Comparison of ENCODE assay signal across 8 cellular contexts in genomic region chr15:48176957-48177356, GRCh38. TPM values are rescaled to one million over a fixed set of nuclear protein-coding genes. Genes with fewer than 3 reads are reported as not detected.
DNase-seq lines count a peak whose midpoint lies in the region; ATAC-seq, FAIRE-seq and TF ChIP-seq lines count a peak whose summit lies in the region.

No MANE protein-coding gene starts in this region.

- no peaks in the 10 kb centered on the region for H3K36me3 ChIP-seq in CD8-positive, alpha-beta T cell (ENCODE audit: insufficient read depth, low read length)
- H3K36me3 ChIP-seq in GM12878 (ENCODE audit: control insufficient read depth in 2 of 2, insufficient read depth in 2 of 2, low read length in 1 of 2), result no peaks in the 10 kb centered on the region; a peak in 1 of 4 replicates

- peaks cover 3% of the 10 kb centered on the region for H3K9me3 Mint-ChIP-seq in CD8-positive, alpha-beta T cell
- H3K9me3 Mint-ChIP-seq in nephron, result peaks cover 22% of the 10 kb centered on the region

- no peak for TF ChIP-seq RAD21 in GM12878 (IDR thresholded peaks at IDR 0.05; ENCODE audit: insufficient read depth, low read depth, low read length)

- no peak for TF ChIP-seq CTCF in CD8-positive, alpha-beta T cell (IDR thresholded peaks at IDR 0.05)
- no peak for TF ChIP-seq CTCF in GM12878 (IDR thresholded peaks at IDR 0.05 in 2 of 3, conservative IDR thresholded peaks at IDR 0.05 in 1 of 3; ENCODE audit: control insufficient read depth in 2 of 3, extremely low read depth in 1 of 3, insufficient read depth in 1 of 3, low read depth in 3 of 3, low read length in 3 of 3)
- TF ChIP-seq CTCF in nephron (IDR thresholded peaks at IDR 0.05; ENCODE audit: unreplicated experiment in 3 of 3), result no peak

- H3K27me3 Mint-ChIP-seq in CD8-positive, alpha-beta T cell (ENCODE audit: low read depth), result peaks cover 5% of the 10 kb centered on the region
- H3K27me3 Mint-ChIP-seq in nephron (ENCODE audit: low read depth), result no peaks in the 10 kb centered on the region

- intact Hi-C loops in CD8-positive, alpha-beta T cell (cut with DNase I, micrococcal nuclease), result no loop called here
- intact Hi-C loops in GM12878 (cut with micrococcal nuclease; ENCODE audit: unreplicated experiment), result no loop called here

- POLR2A ChIA-PET in CD8-positive, alpha-beta T cell (lab: Charles Lee), result no interaction called here
- POLR2A ChIA-PET in GM12878 (lab: Charles Lee), result interaction anchor here (0.6 to 0.9 kb wide), 2 partner anchors 44 to 155 kb away, joined by 3 read pairs; partner anchors contain the start of gene DUT

- TSS peak; percentile 65 for BruUV-seq in GM12878 (replicated peaks; lab: Mats Ljungman, UMichigan)

- H3K4me1 Mint-ChIP-seq in CD8-positive, alpha-beta T cell (ENCODE audit: low read depth), result peaks cover 25% of the 10 kb centered on the region
- peaks cover 16% of the 10 kb centered on the region for H3K4me1 Mint-ChIP-seq in nephron

- H3K9ac ChIP-seq in GM12878 (ENCODE audit: control insufficient read depth, insufficient read depth, low read length), result peak overlapping the region; percentile 81

- CTCF ChIA-PET in CD8-positive, alpha-beta T cell (lab: Charles Lee), result no interaction called here
- CTCF ChIA-PET in GM12878 (lab: Yijun Ruan, JAX), result interaction anchor here (1.1 to 1.9 kb wide), 2 partner anchors 110 to 376 kb away, joined by 3 to 5 read pairs; no protein-coding TSS in a partner anchor

- no peak for TF ChIP-seq EP300 in GM12878 (IDR thresholded peaks at IDR 0.05; ENCODE audit: borderline replicate concordance in 1 of 2, control insufficient read depth in 1 of 2, low read depth in 2 of 2, low read length in 2 of 2)

- SMC1A ChIA-PET in GM12878 (lab: Charles Lee; ENCODE audit: uncharacterized antibody, unreplicated experiment), result interaction anchor here (0.7 to 2.0 kb wide), 3 partner anchors 9 to 36 kb away, joined by 4 to 8 read pairs (median 4); no protein-coding TSS in a partner anchor

- RAD21 ChIA-PET in GM12878 (lab: Charles Lee; ENCODE audit: unreplicated experiment), result interaction anchor here (0.9 to 1.5 kb wide), 5 partner anchors 23 to 64 kb away, joined by 3 to 5 read pairs (median 3); no protein-coding TSS in a partner anchor

- H3K79me2 ChIP-seq in GM12878 (ENCODE audit: control insufficient read depth, insufficient read depth, low read length), result peaks cover 41% of the 10 kb centered on the region

- peak overlapping the region; percentile 47 for H3K4me3 ChIP-seq in CD8-positive, alpha-beta T cell (ENCODE audit: low read depth, low read length)
- peak overlapping the region; percentile 92 for H3K4me3 ChIP-seq in GM12878

- H3K9me3 ChIP-seq in CD8-positive, alpha-beta T cell (ENCODE audit: low read length), result no peaks in the 10 kb centered on the region
- peaks cover 5% of the 10 kb centered on the region; the same call in 2 of the 3 replicates for H3K9me3 ChIP-seq in GM12878 (replicated peaks; ENCODE audit: control insufficient read depth, insufficient read depth, low read length)

- peaks cover 3% of the 10 kb centered on the region for H3K36me3 Mint-ChIP-seq in CD8-positive, alpha-beta T cell
- peaks cover 37% of the 10 kb centered on the region for H3K36me3 Mint-ChIP-seq in nephron (ENCODE audit: low read depth)

- H3K27ac ChIP-seq in CD8-positive, alpha-beta T cell (ENCODE audit: low read depth, low read length), result no peak overlapping the region
- no peak overlapping the region; the same call in 1 of the 2 replicates for H3K27ac ChIP-seq in GM12878 (ENCODE audit: control insufficient read depth, insufficient read depth)

- no peaks in the 10 kb centered on the region for H3K27me3 ChIP-seq in CD8-positive, alpha-beta T cell (ENCODE audit: insufficient read depth, low read length)
- H3K27me3 ChIP-seq in GM12878 (replicated peaks in 1 of 2; ENCODE audit: control insufficient read depth in 2 of 2, insufficient read depth in 2 of 2, low read length in 1 of 2), result no peaks in the 10 kb centered on the region

- ATAC-seq in CD8-positive, alpha-beta T cell, result no peak
- ATAC-seq in HG02678 (IDR thresholded peaks at IDR 0.05; ENCODE audit: unreplicated experiment) (peak; percentile 25), GM12878 (peak; percentile 19), GM18520 (IDR thresholded peaks at IDR 0.05; ENCODE audit: unreplicated experiment) (no peak)

- H3K4me3 Mint-ChIP-seq in CD8-positive, alpha-beta T cell, result peak overlapping the region; percentile 85
- peak overlapping the region; percentile 94 to 97 (median 94) for H3K4me3 Mint-ChIP-seq in nephron

- no peak for TF ChIP-seq POLR2A in GM12878 (IDR thresholded peaks at IDR 0.05; ENCODE audit: low read depth, low read length)

- no peaks in the 10 kb centered on the region for H3K4me1 ChIP-seq in CD8-positive, alpha-beta T cell (ENCODE audit: insufficient read depth, low read length)
- H3K4me1 ChIP-seq in GM12878 (ENCODE audit: control insufficient read depth, insufficient read depth, low read length), result peaks cover 15% of the 10 kb centered on the region; the same call in 1 of the 2 replicates

- H3K4me2 ChIP-seq in GM12878 (ENCODE audit: control insufficient read depth, insufficient read depth), result peak overlapping the region; percentile 85

- no peak overlapping the region for H2AFZ ChIP-seq in GM12878 (ENCODE audit: control insufficient read depth, low read depth, low read length)

- H4K20me1 ChIP-seq in GM12878 (ENCODE audit: control insufficient read depth, insufficient read depth), result no peaks in the 10 kb centered on the region

- in situ Hi-C loops in GM12878 (cut with MboI), result no loop called here

- H3K27ac Mint-ChIP-seq in CD8-positive, alpha-beta T cell, result no peak overlapping the region
- H3K27ac Mint-ChIP-seq in nephron, result peak overlapping the region; percentile 98 to 99 (median 98)

- no peak for DNase-seq in CD8-positive, alpha-beta T cell
- DNase-seq in GM12878 (ENCODE audit: low read depth, low spot score) (no peak), mesenteric fat pad (ENCODE audit: low spot score) (no peak), hepatic stellate cell (ENCODE audit: low spot score) (no peak), GDM1 (lab: John Stamatoyannopoulos, UW) (no peak)

- WGBS in GM12878 (ENCODE audit: insufficient coverage, insufficient replicate concordance, low lambda C conversion rate, missing lambda C conversion rate), result 48% methylated on average over 2 of the region's 2 CpGs

- no peak for FAIRE-seq in GM12878 (lab: Jason Lieb, UNC)

RNA-seq across cellular contexts. Expression of gene MYEF2, which starts 1.1 kb away (rescaled TPM):
- 10 to 100 TPM; 23.2 to 29.3 TPM for total RNA-seq in CD8-positive, alpha-beta T cell
- total RNA-seq in GM12878 (2013; cell fraction: nucleolus; rRNA removed), result 151 and 156 TPM in 2 replicates
- total RNA-seq in GM12878 (2014; rRNA removed) (17.3 and 21.6 TPM in 2 replicates), GM12878 (2014; rRNA removed; fragmentation: Illumina TruSeq; extraction: Trizol) (22.5 and 26.2 TPM in 2 replicates), GM12878 (2021) (21.8 and 26.1 TPM in 2 replicates), mesenteric fat pad (11.0 TPM)
- 15.4 TPM for polyA plus RNA-seq in GM12878 (2011; ENCODE audit: low read depth)
- polyA plus RNA-seq in GM12878 (2011; rRNA removed) (47.0 and 85.1 TPM in 2 replicates), GM12878 (2014; fragmentation: Illumina TruSeq; extraction: Trizol) (34.1 and 45.8 TPM in 2 replicates), GM12878 (2014; fragmentation: Nextera tagmentation; extraction: Ambion mirVana) (10 to 100 TPM; 10.2 to 11.7 TPM), GM12878 (2014; rRNA removed) (30.5 and 32.0 TPM in 2 replicates), GM12878 (2016; fragmentation: Nextera tagmentation; extraction: Ambion mirVana) (10 to 100 TPM in 1 of 2 experiments, 1 to 10 TPM in 1; 9.2 to 15.9 TPM)
- 8.8 and 8.9 TPM in 2 replicates for polyA plus RNA-seq in GM12878 (2011; cell fraction: cytosol; rRNA removed)
- 91.7 and 102 TPM in 2 replicates for polyA plus RNA-seq in GM12878 (2011; cell fraction: nucleus; rRNA removed)
- 21.0 and 26.1 TPM in 2 replicates for polyA plus RNA-seq in GM12878 (2012)
- 20.8 and 24.7 TPM in 2 replicates for polyA minus RNA-seq in GM12878 (2011; rRNA and poly(A)+ RNA removed)
- 10.2 and 11.1 TPM in 2 replicates for polyA minus RNA-seq in GM12878 (2011; cell fraction: cytosol; rRNA and poly(A)+ RNA removed)
- 39.9 and 57.8 TPM in 2 replicates for polyA minus RNA-seq in GM12878 (2011; cell fraction: nucleus; rRNA and poly(A)+ RNA removed)

RNA-seq across cellular contexts. Expression of gene CTXN2, which starts 14.5 kb away (rescaled TPM):
- not detected for total RNA-seq in CD8-positive, alpha-beta T cell
- not detected in 2 replicates for total RNA-seq in GM12878 (2013; cell fraction: nucleolus; rRNA removed)
- total RNA-seq in GM12878 (2014; rRNA removed), result not detected in 2 replicates
- 0.09 TPM in 1 of 2 replicates, not detected in the other for total RNA-seq in GM12878 (2014; rRNA removed; fragmentation: Illumina TruSeq; extraction: Trizol)
- total RNA-seq in GM12878 (2021), result not detected in 2 replicates
- polyA plus RNA-seq in GM12878 (2011; ENCODE audit: low read depth), result not detected
- polyA plus RNA-seq in GM12878 (2011; rRNA removed), result not detected in 2 replicates
- not detected in 2 replicates for polyA plus RNA-seq in GM12878 (2011; cell fraction: cytosol; rRNA removed)
- not detected in 2 replicates for polyA plus RNA-seq in GM12878 (2011; cell fraction: nucleus; rRNA removed)
- polyA plus RNA-seq in GM12878 (2012), result not detected in 2 replicates
- polyA plus RNA-seq in GM12878 (2014; fragmentation: Illumina TruSeq; extraction: Trizol), result 0.01 TPM in 1 of 2 replicates, not detected in the other
- polyA plus RNA-seq in GM12878 (2014; fragmentation: Nextera tagmentation; extraction: Ambion mirVana), result not detected
- not detected in 2 replicates for polyA plus RNA-seq in GM12878 (2014; rRNA removed)
- polyA plus RNA-seq in GM12878 (2016; fragmentation: Nextera tagmentation; extraction: Ambion mirVana), result not detected
- not detected in 2 replicates for polyA minus RNA-seq in GM12878 (2011; rRNA and poly(A)+ RNA removed)
- polyA minus RNA-seq in GM12878 (2011; cell fraction: cytosol; rRNA and poly(A)+ RNA removed), result not detected in 2 replicates
- not detected in 2 replicates for polyA minus RNA-seq in GM12878 (2011; cell fraction: nucleus; rRNA and poly(A)+ RNA removed)
- total RNA-seq in mesenteric fat pad, result not detected

RNA-seq across cellular contexts. Expression of gene SLC12A1, which starts 29.1 kb away (rescaled TPM):
- not detected for total RNA-seq in CD8-positive, alpha-beta T cell
- not detected in 2 replicates for total RNA-seq in GM12878 (2013; cell fraction: nucleolus; rRNA removed)
- under 0.01 TPM in 1 of 2 replicates, not detected in the other for total RNA-seq in GM12878 (2014; rRNA removed)
- total RNA-seq in GM12878 (2014; rRNA removed; fragmentation: Illumina TruSeq; extraction: Trizol), result not detected in 2 replicates
- total RNA-seq in GM12878 (2021), result not detected in 2 replicates
- polyA plus RNA-seq in GM12878 (2011; ENCODE audit: low read depth), result not detected
- 0.03 TPM in 1 of 2 replicates, not detected in the other for polyA plus RNA-seq in GM12878 (2011; rRNA removed)
- not detected in 2 replicates for polyA plus RNA-seq in GM12878 (2011; cell fraction: cytosol; rRNA removed)
- polyA plus RNA-seq in GM12878 (2011; cell fraction: nucleus; rRNA removed), result not detected in 2 replicates
- polyA plus RNA-seq in GM12878 (2012), result not detected in 2 replicates
- not detected in 2 replicates for polyA plus RNA-seq in GM12878 (2014; fragmentation: Illumina TruSeq; extraction: Trizol)
- not detected for polyA plus RNA-seq in GM12878 (2014; fragmentation: Nextera tagmentation; extraction: Ambion mirVana)
- polyA plus RNA-seq in GM12878 (2014; rRNA removed), result 0.06 TPM in 1 of 2 replicates, not detected in the other
- not detected for polyA plus RNA-seq in GM12878 (2016; fragmentation: Nextera tagmentation; extraction: Ambion mirVana)
- polyA minus RNA-seq in GM12878 (2011; rRNA and poly(A)+ RNA removed), result not detected in 2 replicates
- polyA minus RNA-seq in GM12878 (2011; cell fraction: cytosol; rRNA and poly(A)+ RNA removed), result not detected in 2 replicates
- polyA minus RNA-seq in GM12878 (2011; cell fraction: nucleus; rRNA and poly(A)+ RNA removed), result not detected in 2 replicates
- total RNA-seq in mesenteric fat pad, result not detected

RNA-seq across cellular contexts. Expression of gene SLC24A5, which starts 56.2 kb away (rescaled TPM):
- total RNA-seq in CD8-positive, alpha-beta T cell, result not detected
- total RNA-seq in GM12878 (2013; cell fraction: nucleolus; rRNA removed), result not detected in 2 replicates
- total RNA-seq in GM12878 (2014; rRNA removed) (not detected in 2 replicates), GM12878 (2014; rRNA removed; fragmentation: Illumina TruSeq; extraction: Trizol) (not detected in 2 replicates), GM12878 (2021) (not detected in 2 replicates), mesenteric fat pad (not detected)
- not detected for polyA plus RNA-seq in GM12878 (2011; ENCODE audit: low read depth)
- polyA plus RNA-seq in GM12878 (2011; rRNA removed) (0.04 TPM in 1 of 2 replicates, not detected in the other), GM12878 (2014; fragmentation: Illumina TruSeq; extraction: Trizol) (not detected in 2 replicates), GM12878 (2014; fragmentation: Nextera tagmentation; extraction: Ambion mirVana) (not detected), GM12878 (2014; rRNA removed) (not detected in 2 replicates), GM12878 (2016; fragmentation: Nextera tagmentation; extraction: Ambion mirVana) (not detected)
- polyA plus RNA-seq in GM12878 (2011; cell fraction: cytosol; rRNA removed), result not detected in 2 replicates
- not detected in 2 replicates for polyA plus RNA-seq in GM12878 (2011; cell fraction: nucleus; rRNA removed)
- not detected in 2 replicates for polyA plus RNA-seq in GM12878 (2012)
- not detected in 2 replicates for polyA minus RNA-seq in GM12878 (2011; rRNA and poly(A)+ RNA removed)
- not detected in 2 replicates for polyA minus RNA-seq in GM12878 (2011; cell fraction: cytosol; rRNA and poly(A)+ RNA removed)
- not detected in 2 replicates for polyA minus RNA-seq in GM12878 (2011; cell fraction: nucleus; rRNA and poly(A)+ RNA removed)

Comparison
In these comparisons a context has a peak if more than half of its experiments do, and no peak if none do; other contexts are left out.
1. ATAC-seq: peak in HG02678 (single experiment) and GM12878 (single experiment); none in CD8-positive, alpha-beta T cell (single experiment) and GM18520 (single experiment).